In genomic region chr20:45011108-45011526, GRCh38 we compare ENCODE assay signal across 8 cellular contexts. TPM values are rescaled to one million over a fixed set of nuclear protein-coding genes. Genes with fewer than 3 reads are reported as not detected.
A peak's percentile ranks its signal among the peaks of the same experiment; 100 is the strongest.
DNase-seq lines count a peak whose midpoint lies in the region; ATAC-seq and TF ChIP-seq lines count a peak whose summit lies in the region.

No MANE protein-coding gene starts in this region.

- H3K79me2 ChIP-seq in hepatocyte = peaks cover 5% of the 10 kb centered on the region
- no peaks in the 10 kb centered on the region for H3K79me2 ChIP-seq in smooth muscle cell (ENCODE audit: low read depth)

- H3K36me3 ChIP-seq in hepatocyte (replicated peaks; ENCODE audit: insufficient read depth, low read depth) (no peaks in the 10 kb centered on the region), smooth muscle cell (ENCODE audit: low read depth) (no peaks in the 10 kb centered on the region)

- H4K20me1 ChIP-seq in hepatocyte (ENCODE audit: insufficient read depth, poor library complexity, severe bottlenecking) (no peaks in the 10 kb centered on the region), smooth muscle cell (ENCODE audit: low read depth) (peaks cover 10% of the 10 kb centered on the region)

- H3K4me1 ChIP-seq in hepatocyte (ENCODE audit: insufficient read depth) (peaks cover 10% of the 10 kb centered on the region), smooth muscle cell (ENCODE audit: low read depth) (peaks cover 6% of the 10 kb centered on the region)

- H3K4me3 ChIP-seq in LNCaP clone FGC (ENCODE audit: low read depth, low read length) = no peak overlapping the region
- no peak overlapping the region for H3K4me3 ChIP-seq in hepatocyte
- H3K4me3 ChIP-seq in smooth muscle cell = no peak overlapping the region

- no peak overlapping the region for H2AFZ ChIP-seq in hepatocyte
- no peak overlapping the region for H2AFZ ChIP-seq in smooth muscle cell (ENCODE audit: low read depth)

- WGBS in hepatocyte (ENCODE audit: low lambda C conversion rate, missing lambda C conversion rate) = 31% methylated on average over 2 of the region's 2 CpGs
- 28% methylated on average over 2 of the region's 2 CpGs for WGBS in smooth muscle cell (ENCODE audit: low lambda C conversion rate)

- H3F3A ChIP-seq in smooth muscle cell (ENCODE audit: low read depth) = peaks cover 14% of the 10 kb centered on the region

- H3K27ac ChIP-seq in hepatocyte (no peak overlapping the region), smooth muscle cell (ENCODE audit: low read depth) (peak overlapping the region; percentile 41)

- no peak overlapping the region for H3K4me2 ChIP-seq in hepatocyte
- H3K4me2 ChIP-seq in smooth muscle cell = no peak overlapping the region

- TF ChIP-seq CTCF in LNCaP clone FGC (IDR thresholded peaks at IDR 0.05; ENCODE audit: control insufficient read depth, extremely low read depth, insufficient read depth) = peak; percentile 78
- TF ChIP-seq CTCF in hepatocyte (IDR thresholded peaks at IDR 0.05; ENCODE audit: poor library complexity) = peak; percentile 83
- TF ChIP-seq CTCF in smooth muscle cell (IDR thresholded peaks at IDR 0.05; ENCODE audit: borderline replicate concordance, insufficient read depth, poor library complexity, severe bottlenecking) = peak; percentile 70

- DNase-seq in Daoy (ENCODE audit: low read depth) (peak; percentile 35), LNCaP clone FGC (ENCODE audit: low read depth) (peak; percentile 15), SK-MEL-5 (ENCODE audit: low read depth, low spot score) (peak; percentile 88), astrocyte of the hippocampus (ENCODE audit: low read depth, low spot score) (peak; percentile 83), hepatocyte (ENCODE audit: low spot score) (peak; percentile 78), smooth muscle cell (lab: John Stamatoyannopoulos, UW; ENCODE audit: unreplicated experiment) (no peak)

- in situ Hi-C loops in SK-MEL-5 (cut with HindIII; ENCODE audit: low pct_unique_long_range_greater_than_20kb, low sequenced_read_pairs) = no loop called here

- H3K9me3 ChIP-seq in hepatocyte (ENCODE audit: low read depth) (no peaks in the 10 kb centered on the region), smooth muscle cell (replicated peaks; ENCODE audit: low read depth) (no peaks in the 10 kb centered on the region)

- no peaks in the 10 kb centered on the region for H3K27me3 ChIP-seq in hepatocyte
- H3K27me3 ChIP-seq in smooth muscle cell (ENCODE audit: low read depth) = no peaks in the 10 kb centered on the region

- no peak overlapping the region for H3K9ac ChIP-seq in smooth muscle cell (ENCODE audit: low read depth)

- no peaks in the 10 kb centered on the region for H3K9me2 ChIP-seq in hepatocyte (replicated peaks; ENCODE audit: insufficient read depth)

- ATAC-seq in GM21381 (IDR thresholded peaks at IDR 0.05; ENCODE audit: unreplicated experiment) = no peak
- ATAC-seq in GM21390 (IDR thresholded peaks at IDR 0.05; ENCODE audit: unreplicated experiment) = no peak

RNA-seq across cellular contexts. Expression of gene STK4, which starts 44.8 kb away (rescaled TPM):
- 20.8 and 25.0 TPM in 2 replicates for total RNA-seq in Daoy (2014; rRNA removed; shearing (Covaris generic))
- total RNA-seq in SK-MEL-5 (2014; rRNA removed; shearing (Covaris generic)) = 31.4 and 34.4 TPM in 2 replicates
- 26.5 and 33.6 TPM in 2 replicates for polyA plus RNA-seq in SK-MEL-5 (2015; cell fraction: cytosol; rRNA removed)
- polyA plus RNA-seq in SK-MEL-5 (2015; cell fraction: nucleus; rRNA removed) = 34.6 and 44.3 TPM in 2 replicates
- total RNA-seq in hepatocyte (16.5 and 21.4 TPM in 2 replicates), smooth muscle cell (24.2 and 33.5 TPM in 2 replicates)
- polyA plus RNA-seq in hepatocyte (11.4 and 16.4 TPM in 2 replicates), smooth muscle cell (16.8 and 24.8 TPM in 2 replicates)

RNA-seq across cellular contexts. Expression of gene TOMM34, which starts 50.9 kb away (rescaled TPM):
- total RNA-seq in Daoy (2014; rRNA removed; shearing (Covaris generic)) = 77.5 and 87.9 TPM in 2 replicates
- 41.5 and 41.8 TPM in 2 replicates for total RNA-seq in SK-MEL-5 (2014; rRNA removed; shearing (Covaris generic))
- polyA plus RNA-seq in SK-MEL-5 (2015; cell fraction: cytosol; rRNA removed) = 46.3 and 57.0 TPM in 2 replicates
- 18.2 and 25.6 TPM in 2 replicates for polyA plus RNA-seq in SK-MEL-5 (2015; cell fraction: nucleus; rRNA removed)
- 32.0 and 41.6 TPM in 2 replicates for total RNA-seq in hepatocyte
- polyA plus RNA-seq in hepatocyte = 44.1 and 50.0 TPM in 2 replicates
- 24.4 and 34.9 TPM in 2 replicates for total RNA-seq in smooth muscle cell
- 27.2 and 50.0 TPM in 2 replicates for polyA plus RNA-seq in smooth muscle cell
